Comparison of ENCODE assay signal across 1 cellular context in genomic region chr5:102911973-102912372, GRCh38.
TF ChIP-seq lines count a peak whose summit lies in the region.

No MANE protein-coding gene starts in this region.

TF ChIP-seq in endothelial cell of umbilical vein, 7 proteins besides CTCF, POLR2A, EP300 and RAD21 (continued from another document):
- TF ChIP-seq FOS (IDR thresholded peaks at IDR 0.05; ENCODE audit: borderline replicate concordance, insufficient read depth, low read length): peak; percentile 87
- no peak for TF ChIP-seq EZH2 (IDR thresholded peaks at IDR 0.05; ENCODE audit: borderline replicate concordance, low read depth, low read length, severe bottlenecking)
TF ChIP-seq in endothelial cell of umbilical vein: peak in this region for 4.
